10 cellular contexts compared by ENCODE assay signal in the genomic region with DNA sequence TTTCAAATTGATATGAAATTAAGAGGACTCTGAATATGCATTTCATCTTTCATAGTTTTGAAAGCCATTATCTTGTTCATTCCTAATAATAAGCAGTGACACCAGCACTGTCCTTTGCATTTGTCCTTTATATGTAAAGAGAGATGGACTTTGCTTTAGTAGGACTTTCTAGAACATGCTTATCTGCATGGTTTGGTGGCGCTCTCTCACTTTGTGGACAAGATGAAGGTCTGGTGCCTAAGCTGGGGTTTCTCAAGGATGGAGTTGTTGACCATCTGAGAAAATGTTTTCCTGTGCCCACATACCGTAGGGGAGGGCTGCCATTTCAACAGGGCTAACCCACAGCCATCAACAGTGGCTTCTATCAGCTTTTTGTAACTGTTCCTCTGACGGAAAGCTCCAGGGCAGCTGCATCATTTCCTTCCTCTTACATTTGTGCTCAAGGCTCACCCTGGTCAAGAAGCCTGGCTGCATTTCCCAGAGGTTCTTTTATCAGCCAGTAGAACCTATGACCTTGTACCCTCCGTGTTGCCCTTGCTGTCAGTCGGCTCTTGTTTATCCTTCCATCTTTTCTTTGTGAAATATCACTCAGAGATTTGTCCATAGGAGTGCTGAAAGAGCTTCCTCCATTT. TPM values are rescaled to one million over a fixed set of nuclear protein-coding genes. Genes with fewer than 3 reads are reported as not detected.
DNase-seq lines count a peak whose midpoint lies in the region; ATAC-seq and TF ChIP-seq lines count a peak whose summit lies in the region.
"Had no signal": no experiment of that assay in that cellular context is flagged by ENCODE, and none has a peak within 500 bp of the region (broad histone marks: within the 10 kb centered on the region; RNA-seq: fewer than 3 reads in every experiment).

No MANE protein-coding gene starts in this region.

- H3K9me3 ChIP-seq in ascending aorta (no peaks in the 10 kb centered on the region), right lobe of liver (no peaks in the 10 kb centered on the region), suprapubic skin (no peaks in the 10 kb centered on the region)

- WGBS in right lobe of liver (ENCODE audit: insufficient coverage, low coverage, low lambda C conversion rate, missing lambda C conversion rate) = 14% methylated on average over 5 of the region's 5 CpGs
- 65% methylated on average over 5 of the region's 5 CpGs for WGBS in suprapubic skin

- ATAC-seq in right lobe of liver (peak; percentile 3 to 36 (median 14)), HG03439 (IDR thresholded peaks at IDR 0.05; ENCODE audit: unreplicated experiment) (no peak)
- ATAC-seq: foreskin keratinocyte had no signal

- TF ChIP-seq EP300 in suprapubic skin (IDR thresholded peaks at IDR 0.05) = no peak

- TF ChIP-seq CTCF in NB4 (IDR thresholded peaks at IDR 0.05; ENCODE audit: low read depth, low read length) (no peak), ascending aorta (IDR thresholded peaks at IDR 0.05) (no peak), right lobe of liver (IDR thresholded peaks at IDR 0.05) (no peak), suprapubic skin (IDR thresholded peaks at IDR 0.05) (no peak)

- DNase-seq in NB4 (ENCODE audit: low read depth) = peak; percentile 91
- DNase-seq in ascending aorta (ENCODE audit: low spot score in 2 of 2) = peak in 1 of 2 donors; percentile 86
- DNase-seq in right lobe of liver = peak in 1 of 3 donors; percentile 64
- DNase-seq in suprapubic skin (ENCODE audit: low spot score in 2 of 2) = no peak
- no peak for DNase-seq in cerebellum (ENCODE audit: low spot score)
- DNase-seq in HPDE6-E6E7 (ENCODE audit: extremely low spot score) = no peak
- DNase-seq: activated gamma-delta T cell, foreskin keratinocyte, H9 had no signal

- H3K27ac ChIP-seq in ascending aorta (peak overlapping the region; percentile 67 to 73), right lobe of liver (peak overlapping the region; percentile 87 to 92 (median 91)), suprapubic skin (peak overlapping the region; percentile 47)
- H3K27ac ChIP-seq: foreskin keratinocyte had no signal

- peaks cover 18 to 50% of the 10 kb centered on the region in 2 donors for H3K4me1 ChIP-seq in ascending aorta
- H3K4me1 ChIP-seq in right lobe of liver = peaks cover 0 to 69% (median 31%) of the 10 kb centered on the region in 4 donors
- H3K4me1 ChIP-seq in suprapubic skin = peaks cover 35% of the 10 kb centered on the region

- intact Hi-C loops in ascending aorta (cut with DNase I) = no loop called here
- intact Hi-C loops in right lobe of liver (cut with DNase I) = no loop called here

- TF ChIP-seq POLR2A in NB4 (IDR thresholded peaks at IDR 0.05; ENCODE audit: extremely low read depth, insufficient read length) = no peak
- peak; percentile 40 for TF ChIP-seq POLR2A in right lobe of liver (IDR thresholded peaks at IDR 0.05)
- no peak for TF ChIP-seq POLR2A in suprapubic skin (IDR thresholded peaks at IDR 0.05)

- no peaks in the 10 kb centered on the region for H3K27me3 ChIP-seq in ascending aorta
- no peaks in the 10 kb centered on the region for H3K27me3 ChIP-seq in right lobe of liver
- H3K27me3 ChIP-seq in suprapubic skin = no peaks in the 10 kb centered on the region
- H3K27me3 ChIP-seq: foreskin keratinocyte had no signal

- H3K36me3 ChIP-seq in ascending aorta (peaks cover 0 to 7% of the 10 kb centered on the region in 2 donors), right lobe of liver (peaks cover 0 to 4% (median 0%) of the 10 kb centered on the region in 4 donors), suprapubic skin (peaks cover 12% of the 10 kb centered on the region)

- H3K4me3 ChIP-seq in NB4 (ENCODE audit: low read depth, low read length) = no peak overlapping the region
- H3K4me3 ChIP-seq in ascending aorta = no peak overlapping the region
- H3K4me3 ChIP-seq in right lobe of liver = no peak overlapping the region
- H3K4me3 ChIP-seq in suprapubic skin = no peak overlapping the region

RNA-seq across cellular contexts. Expression of a gene that starts 44.5 kb away (rescaled TPM):
- 228 TPM for total RNA-seq in ascending aorta
- 100 to 1,000 TPM; 136 to 392 (median 315) TPM for total RNA-seq in right lobe of liver
- 10 to 100 TPM; 38.0 to 78.0 (median 63.2) TPM for total RNA-seq in suprapubic skin
- 67.1 TPM for total RNA-seq in cerebellum
